In the genomic region with DNA sequence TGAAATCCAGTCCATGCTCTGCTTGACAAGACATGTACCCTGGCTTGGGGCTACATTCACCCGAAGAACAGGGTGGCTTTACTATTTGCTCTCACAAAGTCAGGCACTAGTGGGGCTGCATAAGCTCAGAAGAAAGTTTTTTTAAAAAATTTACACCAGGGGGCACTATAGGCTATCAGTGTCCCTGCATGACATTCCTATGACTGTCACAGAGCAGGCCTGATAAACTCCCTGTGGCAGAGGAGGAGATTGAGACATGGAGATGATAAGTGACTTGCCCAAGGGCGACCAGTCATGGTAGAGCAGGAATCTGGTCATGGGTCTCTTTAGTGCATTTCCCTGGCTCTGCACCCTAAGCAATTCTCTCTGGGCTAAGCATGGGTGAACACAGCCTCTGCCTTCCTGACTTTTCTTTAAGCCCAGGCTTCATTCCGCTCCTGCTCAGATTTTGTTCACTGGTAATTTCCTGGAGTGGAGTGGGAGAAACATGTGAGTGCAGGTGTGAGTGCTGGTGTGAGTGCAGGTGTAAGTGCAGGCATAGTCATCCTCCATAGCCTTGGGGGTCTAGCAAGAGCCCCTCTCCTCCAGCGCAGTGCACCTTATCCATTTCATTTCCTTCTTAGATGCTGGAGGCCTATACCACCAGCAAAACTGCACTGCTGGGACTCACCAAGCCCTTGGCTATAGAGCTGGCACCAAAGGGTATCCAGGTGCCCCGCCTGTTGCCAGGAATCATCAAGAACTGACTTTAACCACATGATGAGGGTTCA, we compare ENCODE assay signal across 9 cellular contexts.
A peak's percentile ranks its signal among the peaks of the same experiment; 100 is the strongest.
DNase-seq lines count a peak whose midpoint lies in the region; ATAC-seq and TF ChIP-seq lines count a peak whose summit lies in the region.
"Had no signal": no experiment of that assay in that cellular context is flagged by ENCODE, and none has a peak within 500 bp of the region (broad histone marks: within the 10 kb centered on the region; RNA-seq: fewer than 3 reads in every experiment).

No MANE protein-coding gene starts in this region.

- H3K4me2 ChIP-seq in mammary epithelial cell (ENCODE audit: insufficient read depth, low read depth, low read length), result no peak overlapping the region

- TF ChIP-seq EP300 in gastroesophageal sphincter (IDR thresholded peaks at IDR 0.05), result no peak

- no peaks in the 10 kb centered on the region for H3K27me3 Mint-ChIP-seq in activated naive CD4-positive, alpha-beta T cell treated with anti-CD3 and anti-CD28 coated beads, Interleukin-2, amount 10 ng/mL, durations not matched to agents 7 days and 5 days
- H3K27me3 Mint-ChIP-seq in immature natural killer cell (ENCODE audit: low read depth in 3 of 3), result peaks cover 2 to 3% (median 2%) of the 10 kb centered on the region in 3 donors

- no peak overlapping the region for H2AFZ ChIP-seq in mammary epithelial cell (ENCODE audit: low read depth, low read length)

- in situ Hi-C loops in mammary epithelial cell (cut with MboI; ENCODE audit: low sequenced_read_pairs in 2 of 2), result loop anchor here in 1 of 2 donors (25.0 kb wide), 1 partner anchor 185 kb away; no protein-coding TSS in a partner anchor

- H3K4me1 ChIP-seq in mammary epithelial cell (ENCODE audit: insufficient read depth, low read length) (peaks cover 8% of the 10 kb centered on the region), gastroesophageal sphincter (no peaks in the 10 kb centered on the region)

- H3K4me3 ChIP-seq in mammary epithelial cell (replicated peaks in 1 of 3; ENCODE audit: insufficient read depth in 1 of 3, low read depth in 2 of 3, low read length in 3 of 3) (no peak overlapping the region), gastroesophageal sphincter (no peak overlapping the region)

- dilution Hi-C loops in mammary epithelial cell (cut with HindIII; ENCODE audit: low sequenced_read_pairs), result no loop called here

- H3K27ac Mint-ChIP-seq in activated naive CD4-positive, alpha-beta T cell treated with anti-CD3 and anti-CD28 coated beads, Interleukin-2, amount 50 U/mL, for 72 hours, result no peak overlapping the region
- no peak overlapping the region for H3K27ac Mint-ChIP-seq in activated naive CD4-positive, alpha-beta T cell treated with anti-CD3 and anti-CD28 coated beads, Interleukin-2, amount 10 ng/mL, durations not matched to agents 7 days and 5 days
- H3K27ac Mint-ChIP-seq in immature natural killer cell, result no peak overlapping the region
- H3K27ac Mint-ChIP-seq: activated naive CD8-positive, alpha-beta T cell treated with anti-CD3 and anti-CD28 coated beads, Interleukin-2, amount 10 ng/mL, durations not matched to agents 7 days and 5 days had no signal

- H3K79me2 ChIP-seq in mammary epithelial cell (ENCODE audit: insufficient read depth, low read length), result no peaks in the 10 kb centered on the region

- H4K20me1 ChIP-seq in mammary epithelial cell (ENCODE audit: insufficient read depth, low read length), result no peaks in the 10 kb centered on the region

- H3K9me3 ChIP-seq in mammary epithelial cell (replicated peaks; ENCODE audit: insufficient read depth, low read length) (no peaks in the 10 kb centered on the region), gastroesophageal sphincter (no peaks in the 10 kb centered on the region)

- CTCF ChIA-PET in activated naive CD4-positive, alpha-beta T cell treated with anti-CD3 and anti-CD28 coated beads, Interleukin-2, amount 10 ng/mL, durations not matched to agents 7 days and 5 days (lab: Charles Lee), result interaction anchor here (1.0 to 1.6 kb wide), 4 partner anchors 96 to 203 kb away, joined by 3 to 7 read pairs (median 4); no protein-coding TSS in a partner anchor
- CTCF ChIA-PET in mammary epithelial cell (lab: Charles Lee; ENCODE audit: low non-redundant PET), result no interaction called here

- WGBS in mammary epithelial cell (ENCODE audit: low coverage, missing lambda C conversion rate), result 71% methylated on average over 5 of the region's 5 CpGs
- 76% methylated on average over 2 of the region's 5 CpGs; no CpG with 5 or more reads in 1 of the 2 donors for WGBS in gastroesophageal sphincter (ENCODE audit: low coverage in 1 of 2), 2 donors

- TF ChIP-seq CTCF in mammary epithelial cell (conservative IDR thresholded peaks at IDR 0.05 in 1 of 2, IDR thresholded peaks at IDR 0.05 in 1 of 2; ENCODE audit: extremely low read depth in 1 of 2, insufficient read depth in 1 of 2, low read depth in 1 of 2, low read length in 2 of 2) (peak; percentile 37 to 40), gastroesophageal sphincter (IDR thresholded peaks at IDR 0.05) (peak in 2 of 4 experiments; percentile 16 to 36)

- H3K9ac ChIP-seq in mammary epithelial cell (ENCODE audit: insufficient read depth, low read length), result no peak overlapping the region

- intact Hi-C loops in mammary epithelial cell (cut with micrococcal nuclease), result loop anchor here (1.0 to 2.0 kb wide), 6 partner anchors 61 to 227 kb away; no protein-coding TSS in a partner anchor

- H3K4me1 Mint-ChIP-seq in activated naive CD4-positive, alpha-beta T cell treated with anti-CD3 and anti-CD28 coated beads, Interleukin-2, amount 10 ng/mL, durations not matched to agents 7 days and 5 days, result no peaks in the 10 kb centered on the region
- no peaks in the 10 kb centered on the region for H3K4me1 Mint-ChIP-seq in immature natural killer cell
- H3K4me1 Mint-ChIP-seq: activated naive CD8-positive, alpha-beta T cell treated with anti-CD3 and anti-CD28 coated beads, Interleukin-2, amount 10 ng/mL, durations not matched to agents 7 days and 5 days had no signal

- TF ChIP-seq POLR2A in gastroesophageal sphincter (IDR thresholded peaks at IDR 0.05), result no peak

- no peak overlapping the region for H3K4me3 Mint-ChIP-seq in activated naive CD4-positive, alpha-beta T cell treated with anti-CD3 and anti-CD28 coated beads, Interleukin-2, amount 10 ng/mL, durations not matched to agents 7 days and 5 days
- no peak overlapping the region for H3K4me3 Mint-ChIP-seq in immature natural killer cell
- H3K4me3 Mint-ChIP-seq: activated naive CD8-positive, alpha-beta T cell treated with anti-CD3 and anti-CD28 coated beads, Interleukin-2, amount 10 ng/mL, durations not matched to agents 7 days and 5 days had no signal

- H3K9me3 Mint-ChIP-seq in activated naive CD4-positive, alpha-beta T cell treated with anti-CD3 and anti-CD28 coated beads, Interleukin-2, amount 50 U/mL, for 72 hours, result no peaks in the 10 kb centered on the region
- H3K9me3 Mint-ChIP-seq in activated naive CD4-positive, alpha-beta T cell treated with anti-CD3 and anti-CD28 coated beads, Interleukin-2, amount 10 ng/mL, durations not matched to agents 7 days and 5 days, result no peaks in the 10 kb centered on the region
- H3K9me3 Mint-ChIP-seq in immature natural killer cell, result no peaks in the 10 kb centered on the region
- H3K9me3 Mint-ChIP-seq: activated naive CD8-positive, alpha-beta T cell treated with anti-CD3 and anti-CD28 coated beads, Interleukin-2, amount 10 ng/mL, durations not matched to agents 7 days and 5 days had no signal

- no peak for DNase-seq in activated naive CD4-positive, alpha-beta T cell treated with anti-CD3 and anti-CD28 coated beads, Interleukin-2, amount 50 U/mL, for 72 hours (ENCODE audit: low spot score in 2 of 2)
- DNase-seq in activated naive CD4-positive, alpha-beta T cell treated with anti-CD3 and anti-CD28 coated beads, Interleukin-2, amount 10 ng/mL, durations not matched to agents 7 days and 5 days, result no peak
- DNase-seq in NCI-H1105 (lab: John Stamatoyannopoulos, UW), result peak; percentile 2
- peak; percentile 43 for DNase-seq in mammary epithelial cell
- DNase-seq in lung microvascular endothelial cell (ENCODE audit: low read depth in 2 of 2), result peak; percentile 52 to 57
- DNase-seq in stimulated activated CD4-positive, alpha-beta T cell treated with anti-CD3 and anti-CD28 coated beads, Interleukin-1b, Interleukin-23, amount 100 ng/mL, for 48 hours, result no peak
- no peak for DNase-seq in immature natural killer cell
- DNase-seq: activated naive CD8-positive, alpha-beta T cell treated with anti-CD3 and anti-CD28 coated beads, Interleukin-2, amount 10 ng/mL, durations not matched to agents 7 days and 5 days had no signal

- no TSS peak for BruUV-seq in mammary epithelial cell (replicated peaks; lab: Mats Ljungman, UMichigan)

- H3K27ac ChIP-seq in mammary epithelial cell (ENCODE audit: insufficient read depth, low read depth, low read length), result no peak overlapping the region
- H3K27ac ChIP-seq in gastroesophageal sphincter, result no peak overlapping the region

- no peaks in the 10 kb centered on the region for H3K36me3 Mint-ChIP-seq in activated naive CD4-positive, alpha-beta T cell treated with anti-CD3 and anti-CD28 coated beads, Interleukin-2, amount 50 U/mL, for 72 hours
- H3K36me3 Mint-ChIP-seq in activated naive CD4-positive, alpha-beta T cell treated with anti-CD3 and anti-CD28 coated beads, Interleukin-2, amount 10 ng/mL, durations not matched to agents 7 days and 5 days, result no peaks in the 10 kb centered on the region
- no peaks in the 10 kb centered on the region for H3K36me3 Mint-ChIP-seq in immature natural killer cell
- H3K36me3 Mint-ChIP-seq: activated naive CD8-positive, alpha-beta T cell treated with anti-CD3 and anti-CD28 coated beads, Interleukin-2, amount 10 ng/mL, durations not matched to agents 7 days and 5 days had no signal

- H3K27me3 ChIP-seq in mammary epithelial cell (ENCODE audit: insufficient read depth, low read length) (peaks cover 2% of the 10 kb centered on the region), gastroesophageal sphincter (no peaks in the 10 kb centered on the region)

- ATAC-seq in activated naive CD4-positive, alpha-beta T cell treated with anti-CD3 and anti-CD28 coated beads, Interleukin-2, amount 50 U/mL, for 72 hours, result peak; percentile 41 to 63
- no peak for ATAC-seq in gastroesophageal sphincter

- H3K36me3 ChIP-seq in mammary epithelial cell (ENCODE audit: insufficient read depth, low read length) (no peaks in the 10 kb centered on the region), gastroesophageal sphincter (no peaks in the 10 kb centered on the region)

Comparison
In these comparisons a context has a peak if more than half of its experiments do, and no peak if none do; other contexts are left out.
1. DNase-seq: peak in NCI-H1105 (single experiment), mammary epithelial cell (single experiment) and lung microvascular endothelial cell (2 of 2); none in activated naive CD4-positive, alpha-beta T cell treated with anti-CD3 and anti-CD28 coated beads, Interleukin-2, amount 50 U/mL, for 72 hours (0 of 2), activated naive CD4-positive, alpha-beta T cell treated with anti-CD3 and anti-CD28 coated beads, Interleukin-2, amount 10 ng/mL, durations not matched to agents 7 days and 5 days (single experiment), stimulated activated CD4-positive, alpha-beta T cell treated with anti-CD3 and anti-CD28 coated beads, Interleukin-1b, Interleukin-23, amount 100 ng/mL, for 48 hours (single experiment) and immature natural killer cell (0 of 3).